1 cellular context compared by ENCODE assay signal in genomic region chr5:140725799-140726471, GRCh38.
TF ChIP-seq lines count a peak whose summit lies in the region.

No MANE protein-coding gene starts in this region.

TF ChIP-seq in HepG2, 621 proteins besides CTCF, POLR2A, EP300 and RAD21 (continued from another document and continues in another):
- TF ChIP-seq POLR2G (IDR thresholded peaks at IDR 0.05; ENCODE audit: low read depth, low read length) = no peak
- no peak for TF ChIP-seq ZNF563 (CRISPR knock-in tag; IDR thresholded peaks at IDR 0.05)
- no peak for TF ChIP-seq ZXDC (CRISPR knock-in tag; IDR thresholded peaks at IDR 0.05)
- TF ChIP-seq ZSCAN31 (CRISPR knock-in tag; IDR thresholded peaks at IDR 0.05; ENCODE audit: low read depth) = 0 out of 2 replicates have a peak, but pooled peaks have one; percentile 37
- no peak for TF ChIP-seq TIGD3 (CRISPR knock-in tag; IDR thresholded peaks at IDR 0.05; ENCODE audit: borderline replicate concordance)
- TF ChIP-seq FOXA1 (IDR thresholded peaks at IDR 0.05) = no peak
- TF ChIP-seq FOXA1 (CRISPR knock-in tag; IDR thresholded peaks at IDR 0.05) = no peak
- TF ChIP-seq ZNF292 (CRISPR knock-in tag; IDR thresholded peaks at IDR 0.05; ENCODE audit: borderline replicate concordance, low read depth) = peak; percentile 49; the same call in 1 of the 2 replicates
- TF ChIP-seq SMYD3 (CRISPR knock-in tag; IDR thresholded peaks at IDR 0.05) = no peak
- no peak for TF ChIP-seq KAT2B (IDR thresholded peaks at IDR 0.05; ENCODE audit: borderline replicate concordance, low read depth, low read length)
- no peak for TF ChIP-seq ZMAT5 (CRISPR knock-in tag; IDR thresholded peaks at IDR 0.05; ENCODE audit: borderline replicate concordance, low read depth)
- TF ChIP-seq KLF12 (CRISPR knock-in tag; IDR thresholded peaks at IDR 0.05; ENCODE audit: borderline replicate concordance) = no peak
- no peak for TF ChIP-seq ZNF275 (CRISPR knock-in tag; IDR thresholded peaks at IDR 0.05; ENCODE audit: borderline replicate concordance)
- TF ChIP-seq PHF5A (CRISPR knock-in tag; IDR thresholded peaks at IDR 0.05; ENCODE audit: low read depth, unreplicated experiment) = no peak
- peak; percentile 48; the same call in 1 of the 2 replicates for TF ChIP-seq ZNF12 (CRISPR knock-in tag; IDR thresholded peaks at IDR 0.05)
- TF ChIP-seq TFDP1 (CRISPR knock-in tag; IDR thresholded peaks at IDR 0.05; ENCODE audit: borderline replicate concordance) = no peak
- TF ChIP-seq ZNF543 (CRISPR knock-in tag; IDR thresholded peaks at IDR 0.05) = no peak
- peak; percentile 93; the same call in 1 of the 2 replicates for TF ChIP-seq ZSCAN12 (CRISPR knock-in tag; IDR thresholded peaks at IDR 0.05)
- TF ChIP-seq ZNF770 (CRISPR knock-in tag; IDR thresholded peaks at IDR 0.05) = peak; percentile 34; the same call in 1 of the 2 replicates
- 0 out of 2 replicates have a peak, but pooled peaks have one; percentile 66 for TF ChIP-seq ZNF224 (CRISPR knock-in tag; IDR thresholded peaks at IDR 0.05)
- peak; percentile 61; the same call in 1 of the 2 replicates for TF ChIP-seq NFKBIZ (CRISPR knock-in tag; IDR thresholded peaks at IDR 0.05)
- peak; percentile 73 for TF ChIP-seq NAIF1 (CRISPR knock-in tag; IDR thresholded peaks at IDR 0.05; ENCODE audit: borderline replicate concordance)
- TF ChIP-seq SIX4 (CRISPR knock-in tag; IDR thresholded peaks at IDR 0.05) = no peak
- TF ChIP-seq ZNF18 (CRISPR knock-in tag; IDR thresholded peaks at IDR 0.05; ENCODE audit: insufficient replicate concordance) = no peak
- no peak for TF ChIP-seq SIN3B (IDR thresholded peaks at IDR 0.05; ENCODE audit: low read length)
- TF ChIP-seq NONO (IDR thresholded peaks at IDR 0.05) = no peak
- peak; percentile 56; the same call in 1 of the 2 replicates for TF ChIP-seq NONO (CRISPR knock-in tag; conservative IDR thresholded peaks at IDR 0.05)
- TF ChIP-seq RBAK (CRISPR knock-in tag; IDR thresholded peaks at IDR 0.05) = no peak
- TF ChIP-seq HMG20A (CRISPR knock-in tag; IDR thresholded peaks at IDR 0.05; ENCODE audit: borderline replicate concordance) = peak; percentile 61; the same call in 1 of the 2 replicates
- TF ChIP-seq SYNCRIP (IDR thresholded peaks at IDR 0.05; ENCODE audit: insufficient read depth, low read depth, low read length) = no peak
- TF ChIP-seq NFYC (CRISPR knock-in tag; IDR thresholded peaks at IDR 0.05) = no peak
- TF ChIP-seq KDM2A (CRISPR knock-in tag; IDR thresholded peaks at IDR 0.05; ENCODE audit: borderline replicate concordance, low read depth) = peak; percentile 73; the same call in 1 of the 2 replicates
- TF ChIP-seq SIX1 (CRISPR knock-in tag; IDR thresholded peaks at IDR 0.05; ENCODE audit: borderline replicate concordance) = no peak
- no peak for TF ChIP-seq EEA1 (CRISPR knock-in tag; IDR thresholded peaks at IDR 0.05; ENCODE audit: borderline replicate concordance)
- TF ChIP-seq ZGPAT (CRISPR knock-in tag; IDR thresholded peaks at IDR 0.05) = peak; percentile 90
- TF ChIP-seq ZBED4 (CRISPR knock-in tag; IDR thresholded peaks at IDR 0.05; ENCODE audit: borderline replicate concordance) = 0 out of 2 replicates have a peak, but pooled peaks have one; percentile 23
- TF ChIP-seq ZNF792 (CRISPR knock-in tag; IDR thresholded peaks at IDR 0.05) = peak; percentile 77; the same call in 1 of the 2 replicates
- TF ChIP-seq SALL2 (CRISPR knock-in tag; IDR thresholded peaks at IDR 0.05) = peak; percentile 68
- TF ChIP-seq GTF3A (CRISPR knock-in tag; conservative IDR thresholded peaks at IDR 0.05) = no peak
- TF ChIP-seq UBTF (CRISPR knock-in tag; IDR thresholded peaks at IDR 0.05) = no peak
- TF ChIP-seq ZSCAN22 (CRISPR knock-in tag; IDR thresholded peaks at IDR 0.05) = no peak
- peak; percentile 97 for TF ChIP-seq RFXAP (CRISPR knock-in tag; IDR thresholded peaks at IDR 0.05; ENCODE audit: borderline replicate concordance)
- peak; percentile 63; the same call in 1 of the 2 replicates for TF ChIP-seq ZNF337 (CRISPR knock-in tag; IDR thresholded peaks at IDR 0.05; ENCODE audit: borderline replicate concordance, low read depth)
- peak; percentile 61; the same call in 1 of the 2 replicates for TF ChIP-seq TSC22D2 (CRISPR knock-in tag; IDR thresholded peaks at IDR 0.05; ENCODE audit: borderline replicate concordance)
- TF ChIP-seq ZNF550 (CRISPR knock-in tag; IDR thresholded peaks at IDR 0.05; ENCODE audit: borderline replicate concordance) = no peak
- peak; percentile 26; the same call in 1 of the 2 replicates for TF ChIP-seq KMT2A (CRISPR knock-in tag; IDR thresholded peaks at IDR 0.05)
- TF ChIP-seq MEIS1 (CRISPR knock-in tag; IDR thresholded peaks at IDR 0.05; ENCODE audit: borderline replicate concordance) = 0 out of 2 replicates have a peak, but pooled peaks have one; percentile 58
